In genomic region chr4:146458594-146458993, GRCh38 we compare ENCODE assay signal across 8 cellular contexts.
DNase-seq lines count a peak whose midpoint lies in the region; ATAC-seq, FAIRE-seq and TF ChIP-seq lines count a peak whose summit lies in the region.

No MANE protein-coding gene starts in this region.

- TF ChIP-seq EP300 in GM12878 (IDR thresholded peaks at IDR 0.05; ENCODE audit: borderline replicate concordance in 1 of 2, control insufficient read depth in 1 of 2, low read depth in 2 of 2, low read length in 2 of 2) = no peak

- 0 out of 2 replicates have a peak overlapping the region, but pooled peaks have one; percentile 14 for H3K4me3 ChIP-seq in GM12878
- H3K4me3 ChIP-seq in thyroid gland (replicated peaks in 1 of 3) = no peak overlapping the region
- H3K4me3 ChIP-seq in body of pancreas = no peak overlapping the region

- H3K9ac ChIP-seq in GM12878 (ENCODE audit: control insufficient read depth, insufficient read depth, low read length) = no peak overlapping the region

- in situ Hi-C loops in GM12878 (cut with MboI) = no loop called here

- H3K27me3 ChIP-seq in GM12878 (replicated peaks in 1 of 2; ENCODE audit: control insufficient read depth in 2 of 2, insufficient read depth in 2 of 2, low read length in 1 of 2) = no peaks in the 10 kb centered on the region
- no peaks in the 10 kb centered on the region for H3K27me3 ChIP-seq in thyroid gland
- H3K27me3 ChIP-seq in body of pancreas = no peaks in the 10 kb centered on the region

- no peak for DNase-seq in GM12878 (ENCODE audit: low read depth, low spot score)
- no peak for DNase-seq in DMS79 treated with DMSO at 0.1 percent for 48 hours (lab: John Stamatoyannopoulos, UW)
- no peak for DNase-seq in NCI-H128 (lab: John Stamatoyannopoulos, UW; ENCODE audit: unreplicated experiment)
- no peak for DNase-seq in thyroid gland
- DNase-seq in body of pancreas = no peak

- H4K20me1 ChIP-seq in GM12878 (ENCODE audit: control insufficient read depth, insufficient read depth) = no peaks in the 10 kb centered on the region

- ATAC-seq in GM18508 (IDR thresholded peaks at IDR 0.05; ENCODE audit: insufficient read depth, unreplicated experiment) (peak; percentile 94), GM21381 (IDR thresholded peaks at IDR 0.05; ENCODE audit: unreplicated experiment) (peak; percentile 87), HG03342 (IDR thresholded peaks at IDR 0.05; ENCODE audit: unreplicated experiment) (peak; percentile 79), GM12878 (peak; percentile 99), body of pancreas (no peak)

- H3K4me2 ChIP-seq in GM12878 (ENCODE audit: control insufficient read depth, insufficient read depth) = peak overlapping the region; percentile 15; the same call in 1 of the 2 replicates

- H3K4me1 ChIP-seq in GM12878 (ENCODE audit: control insufficient read depth, insufficient read depth, low read length) (no peaks in the 10 kb centered on the region; the same call in 1 of the 2 replicates), thyroid gland (no peaks in the 10 kb centered on the region), body of pancreas (no peaks in the 10 kb centered on the region)

- CTCF ChIA-PET in GM12878 (lab: Yijun Ruan, JAX) = interaction anchor here (1.0 kb wide), 1 partner anchor 9 kb away, joined by 3 read pairs; no protein-coding TSS in a partner anchor

- no peak for TF ChIP-seq RAD21 in GM12878 (IDR thresholded peaks at IDR 0.05; ENCODE audit: insufficient read depth, low read depth, low read length)

- TF ChIP-seq CTCF in GM12878 (IDR thresholded peaks at IDR 0.05 in 2 of 3, conservative IDR thresholded peaks at IDR 0.05 in 1 of 3; ENCODE audit: control insufficient read depth in 2 of 3, extremely low read depth in 1 of 3, insufficient read depth in 1 of 3, low read depth in 3 of 3, low read length in 3 of 3) = no peak
- no peak for TF ChIP-seq CTCF in thyroid gland (IDR thresholded peaks at IDR 0.05)
- no peak for TF ChIP-seq CTCF in body of pancreas (IDR thresholded peaks at IDR 0.05)

- peak; percentile 95 for FAIRE-seq in GM12878 (lab: Jason Lieb, UNC)

- intact Hi-C loops in GM12878 (cut with micrococcal nuclease; ENCODE audit: unreplicated experiment) (loop anchor here (5.0 kb wide), 1 partner anchor 64 kb away; the partner anchor contains the start of gene SLC10A7), thyroid gland (cut with DNase I) (no loop called here), body of pancreas (cut with DNase I) (no loop called here)

- RAD21 ChIA-PET in GM12878 (lab: Charles Lee; ENCODE audit: unreplicated experiment) = interaction anchor here (1.0 kb wide), 1 partner anchor 31 kb away, joined by 3 read pairs; no protein-coding TSS in a partner anchor

- no TSS peak for BruUV-seq in GM12878 (replicated peaks; lab: Mats Ljungman, UMichigan)

- TF ChIP-seq POLR2A in GM12878 (IDR thresholded peaks at IDR 0.05; ENCODE audit: low read depth, low read length) = no peak
- no peak for TF ChIP-seq POLR2A in thyroid gland (IDR thresholded peaks at IDR 0.05)
- TF ChIP-seq POLR2A in body of pancreas (IDR thresholded peaks at IDR 0.05) = no peak

- H3K27ac ChIP-seq in GM12878 (ENCODE audit: control insufficient read depth, insufficient read depth) = peak overlapping the region; percentile 60
- no peak overlapping the region for H3K27ac ChIP-seq in thyroid gland
- no peak overlapping the region for H3K27ac ChIP-seq in body of pancreas

- SMC1A ChIA-PET in GM12878 (lab: Charles Lee; ENCODE audit: uncharacterized antibody, unreplicated experiment) = interaction anchor here (0.5 to 0.8 kb wide), 3 partner anchors 13 to 87 kb away, joined by 4 read pairs; partner anchors contain the start of gene SLC10A7

- POLR2A ChIA-PET in GM12878 (lab: Charles Lee) = interaction anchor here (1.0 kb wide), 1 partner anchor 8 kb away, joined by 4 read pairs; no protein-coding TSS in a partner anchor

- H3K36me3 ChIP-seq in GM12878 (ENCODE audit: control insufficient read depth in 2 of 2, insufficient read depth in 2 of 2, low read length in 1 of 2) (no peaks in the 10 kb centered on the region), thyroid gland (no peaks in the 10 kb centered on the region), body of pancreas (replicated peaks in 1 of 2; ENCODE audit: insufficient read depth in 1 of 2, low read depth in 2 of 2) (no peaks in the 10 kb centered on the region)

- H3K79me2 ChIP-seq in GM12878 (ENCODE audit: control insufficient read depth, insufficient read depth, low read length) = no peaks in the 10 kb centered on the region

- no peaks in the 10 kb centered on the region; the same call in 2 of the 3 replicates for H3K9me3 ChIP-seq in GM12878 (replicated peaks; ENCODE audit: control insufficient read depth, insufficient read depth, low read length)
- no peaks in the 10 kb centered on the region for H3K9me3 ChIP-seq in thyroid gland
- H3K9me3 ChIP-seq in body of pancreas = no peaks in the 10 kb centered on the region

- 0% methylated on average over 1 of the region's 1 CpG for WGBS in GM12878 (ENCODE audit: insufficient coverage, insufficient replicate concordance, low lambda C conversion rate, missing lambda C conversion rate)
- WGBS in thyroid gland, 2 donors = 73 to 77% methylated on average over 1 of the region's 1 CpG
- 67 to 68% methylated on average over 1 of the region's 1 CpG for WGBS in body of pancreas, 2 donors

- H2AFZ ChIP-seq in GM12878 (ENCODE audit: control insufficient read depth, low read depth, low read length) = peak overlapping the region; percentile 68

TF ChIP-seq in GM12878, 131 proteins besides CTCF, POLR2A, EP300 and RAD21:
- TF ChIP-seq RUNX3 (IDR thresholded peaks at IDR 0.05; ENCODE audit: low read length) (peak; percentile 62), RELA (IDR thresholded peaks at IDR 0.05; ENCODE audit: borderline replicate concordance, partially characterized antibody) (peak; percentile 58), NFIC (IDR thresholded peaks at IDR 0.05; ENCODE audit: low read depth, low read length) (peak; percentile 71), RBBP5 (conservative IDR thresholded peaks at IDR 0.05) (no peak), SMAD1 (IDR thresholded peaks at IDR 0.05; ENCODE audit: low read depth, partially characterized antibody) (no peak), RELB (IDR thresholded peaks at IDR 0.05; ENCODE audit: low read depth) (peak; percentile 67), SIX5 (IDR thresholded peaks at IDR 0.05; ENCODE audit: low read depth, low read length, severe bottlenecking) (no peak), ATF7 (IDR thresholded peaks at IDR 0.05; ENCODE audit: low read depth) (peak; percentile 78), JUNB (IDR thresholded peaks at IDR 0.05) (peak; percentile 46), ZNF687 (IDR thresholded peaks at IDR 0.05) (peak; percentile 56), ATF2 (IDR thresholded peaks at IDR 0.05; ENCODE audit: low read length) (peak; percentile 82)
